In genomic region chr13:110705356-110705825, GRCh38 we compare ENCODE assay signal across 8 cellular contexts. TPM values are rescaled to one million over a fixed set of nuclear protein-coding genes. Genes with fewer than 3 reads are reported as not detected.
A peak's percentile ranks its signal among the peaks of the same experiment; 100 is the strongest.
DNase-seq lines count a peak whose midpoint lies in the region; ATAC-seq and TF ChIP-seq lines count a peak whose summit lies in the region.

No MANE protein-coding gene starts in this region.

- peak overlapping the region; percentile 69 to 87 (median 76) for H3K4me3 ChIP-seq in heart right ventricle
- peak overlapping the region; percentile 66 for H3K4me3 ChIP-seq in astrocyte of the spinal cord (ENCODE audit: low read depth, low read length)
- H3K4me3 ChIP-seq in lung: peak overlapping the region; percentile 88
- H3K4me3 ChIP-seq in urinary bladder (ENCODE audit: low read depth, low read length): peak overlapping the region; percentile 96

- no peak for DNase-seq in heart right ventricle
- DNase-seq in left cardiac atrium: no peak
- peak; percentile 15 for DNase-seq in astrocyte of the spinal cord (ENCODE audit: low read depth, low spot score)
- DNase-seq in lung (ENCODE audit: low spot score): no peak
- DNase-seq in NCI-H524 treated with DMSO at 0.1 percent for 48 hours (lab: John Stamatoyannopoulos, UW): no peak
- DNase-seq in H4 (ENCODE audit: low spot score): no peak

- H3K36me3 ChIP-seq in heart right ventricle: peaks cover 0 to 34% (median 12%) of the 10 kb centered on the region in 9 donors
- peaks cover 0 to 5% of the 10 kb centered on the region in 2 donors for H3K36me3 ChIP-seq in lung (ENCODE audit: control insufficient read depth in 2 of 2, insufficient read depth in 2 of 2, low read length in 2 of 2)
- no peaks in the 10 kb centered on the region for H3K36me3 ChIP-seq in urinary bladder (ENCODE audit: insufficient read depth)

- in situ Hi-C loops in astrocyte of the spinal cord (cut with HindIII; ENCODE audit: low sequenced_read_pairs): no loop called here

- intact Hi-C loops in heart right ventricle (cut with DNase I): loop anchor here in 4 of 10 donors (5.0 to 10.0 kb wide), 4 partner anchors 81 to 112 kb away; partner anchors contain the start of gene NAXD (in 2 of the 4)
- intact Hi-C loops in left cardiac atrium (cut with DNase I): loop anchor here in 1 of 2 donors (10.0 kb wide), 2 partner anchors 91 to 109 kb away; partner anchors contain the start of gene NAXD

- no peak for TF ChIP-seq CTCF in heart right ventricle (IDR thresholded peaks at IDR 0.05)
- no peak for TF ChIP-seq CTCF in astrocyte of the spinal cord (IDR thresholded peaks at IDR 0.05; ENCODE audit: low read depth, low read length)
- TF ChIP-seq CTCF in lung (IDR thresholded peaks at IDR 0.05; ENCODE audit: control extremely low read depth, extremely low read depth): no peak

- peaks cover 0 to 43% (median 22%) of the 10 kb centered on the region in 9 donors for H3K4me1 ChIP-seq in heart right ventricle
- peaks cover 7 to 14% of the 10 kb centered on the region in 2 donors for H3K4me1 ChIP-seq in lung (ENCODE audit: control insufficient read depth in 2 of 2, insufficient read depth in 2 of 2, low read length in 2 of 2)
- H3K4me1 ChIP-seq in urinary bladder (ENCODE audit: insufficient read depth): no peaks in the 10 kb centered on the region

- 7% methylated on average over 12 of the region's 12 CpGs for WGBS in heart right ventricle, 2 donors
- WGBS in lung, 2 donors: 3 to 4% methylated on average over 12 of the region's 12 CpGs
- 5% methylated on average over 12 of the region's 12 CpGs for WGBS in urinary bladder

- H3K9me3 ChIP-seq in heart right ventricle: no peaks in the 10 kb centered on the region
- no peaks in the 10 kb centered on the region for H3K9me3 ChIP-seq in lung (ENCODE audit: control insufficient read depth in 2 of 2, insufficient read depth in 1 of 2, low read length in 1 of 2)

- ATAC-seq in heart right ventricle (no peak), left cardiac atrium (no peak), lung (ENCODE audit: insufficient read depth, low FRiP score) (no peak), GM19351 (IDR thresholded peaks at IDR 0.05; ENCODE audit: unreplicated experiment) (no peak)

- H3K27ac ChIP-seq in heart right ventricle (peak overlapping the region; percentile 44 to 93 (median 85)), lung (ENCODE audit: low read depth in 1 of 2, low read length in 1 of 2) (peak overlapping the region; percentile 82 to 88), urinary bladder (ENCODE audit: low read depth) (no peak overlapping the region)

- H3K27me3 ChIP-seq in heart right ventricle (no peaks in the 10 kb centered on the region), lung (ENCODE audit: control insufficient read depth, insufficient read depth) (no peaks in the 10 kb centered on the region)

RNA-seq across cellular contexts. Expression of gene CARS2, which starts 0.5 kb away (rescaled TPM):
- total RNA-seq in heart right ventricle: 10 to 100 TPM; 35.2 to 53.5 (median 42.8) TPM
- polyA plus RNA-seq in heart right ventricle: 100 to 1,000 TPM in 1 of 2 donors, 10 to 100 TPM in 1; 61.3 to 103 TPM
- 10 to 100 TPM; 36.6 to 37.9 TPM for total RNA-seq in left cardiac atrium
- total RNA-seq in lung: 10 to 100 TPM; 61.9 to 79.5 TPM
- 100 to 1,000 TPM in 1 of 2 donors, 10 to 100 TPM in 1; 70.5 to 102 TPM for polyA plus RNA-seq in lung
- 53.9 TPM for total RNA-seq in urinary bladder
- 51.2 TPM for polyA plus RNA-seq in urinary bladder
- total RNA-seq in H4 (2014; rRNA removed; shearing (Covaris generic)): 24.0 and 28.4 TPM in 2 replicates

RNA-seq across cellular contexts. Expression of gene ING1, which starts 8.1 kb away (rescaled TPM):
- 1 to 10 TPM; 4.1 to 9.3 (median 6.3) TPM for total RNA-seq in heart right ventricle
- 10 to 100 TPM in 1 of 2 donors, 1 to 10 TPM in 1; 5.4 to 15.6 TPM for polyA plus RNA-seq in heart right ventricle
- total RNA-seq in left cardiac atrium: 1 to 10 TPM; 6.3 to 7.0 TPM
- total RNA-seq in lung: 10 to 100 TPM; 13.7 to 20.4 TPM
- polyA plus RNA-seq in lung: 10 to 100 TPM in 1 of 2 donors, 1 to 10 TPM in 1; 8.8 to 20.6 TPM
- 8.0 TPM for total RNA-seq in urinary bladder
- polyA plus RNA-seq in urinary bladder: 25.2 TPM
- 4.7 and 8.4 TPM in 2 replicates for total RNA-seq in H4 (2014; rRNA removed; shearing (Covaris generic))
